In genomic region chr2:147843864-147844690, GRCh38 we compare ENCODE assay signal across 8 cellular contexts. TPM values are rescaled to one million over a fixed set of nuclear protein-coding genes. Genes with fewer than 3 reads are reported as not detected.
DNase-seq lines count a peak whose midpoint lies in the region; ATAC-seq and TF ChIP-seq lines count a peak whose summit lies in the region.

No MANE protein-coding gene starts in this region.

- TF ChIP-seq EP300 in Ishikawa (IDR thresholded peaks at IDR 0.05; ENCODE audit: borderline replicate concordance) = no peak; the same call in 1 of the 2 replicates

- peaks cover 0 to 7% (median 1%) of the 10 kb centered on the region in 4 donors for H3K4me1 ChIP-seq in Peyer's patch

- TF ChIP-seq RAD21 in Ishikawa (IDR thresholded peaks at IDR 0.05; ENCODE audit: low read depth) = no peak

- H3K4me3 Mint-ChIP-seq in naive B cell = peak overlapping the region; percentile 92 to 97 (median 95)

- peaks cover 27 to 44% (median 34%) of the 10 kb centered on the region in 3 donors for H3K27me3 Mint-ChIP-seq in naive B cell

- DNase-seq in DMS114 treated with DMSO at 0.1 percent for 48 hours (lab: John Stamatoyannopoulos, UW; ENCODE audit: unreplicated experiment) (peak; percentile 48), Peyer's patch (peak; percentile 76 to 96 (median 95)), fibroblast of gingiva (ENCODE audit: low read depth) (peak; percentile 90), naive B cell (peak; percentile 90)
- peak; percentile 78 to 82 for DNase-seq in activated T-helper 1 cell treated with anti-CD3 and anti-CD28 coated beads, Interleukin-2, amount 50 U/mL, for 16 hours (ENCODE audit: low read depth in 1 of 2, low spot score in 1 of 2)
- DNase-seq in stimulated activated CD8-positive, alpha-beta memory T cell treated with anti-CD3 and anti-CD28 coated beads, Interleukin-7, amount 100 ng/mL, for 4 hours (ENCODE audit: low read depth in 2 of 2) = peak; percentile 69 to 82

- no peaks in the 10 kb centered on the region for H3K9me3 Mint-ChIP-seq in naive B cell

- peaks cover 25 to 47% (median 26%) of the 10 kb centered on the region in 3 donors for H3K4me1 Mint-ChIP-seq in naive B cell

- H3K36me3 Mint-ChIP-seq in naive B cell = no peaks in the 10 kb centered on the region

- TF ChIP-seq CTCF in Peyer's patch (IDR thresholded peaks at IDR 0.05) = peak in 4 of 6 experiments; percentile 12 to 37 (median 32)

- H3K27ac Mint-ChIP-seq in naive B cell = peak overlapping the region in 5 of 6 donors; percentile 61 to 94 (median 84)

- peaks cover 0 to 5% (median 0%) of the 10 kb centered on the region in 4 donors for H3K9me3 ChIP-seq in Peyer's patch

- H3K36me3 ChIP-seq in Peyer's patch = no peaks in the 10 kb centered on the region

- no peaks in the 10 kb centered on the region for H3K27me3 ChIP-seq in Peyer's patch

- H3K4me3 ChIP-seq in Peyer's patch = peak overlapping the region; percentile 64 to 86 (median 68)

- peak; percentile 91 for ATAC-seq in GM21723 (IDR thresholded peaks at IDR 0.05; ENCODE audit: unreplicated experiment)
- peak; percentile 88 for ATAC-seq in naive B cell (ENCODE audit: low read depth in 2 of 2)

- peak; percentile 41 to 66 for TF ChIP-seq POLR2A in Peyer's patch (IDR thresholded peaks at IDR 0.05)

- H3K27ac ChIP-seq in Peyer's patch = peak overlapping the region; percentile 76 to 99 (median 94)

TF ChIP-seq in Ishikawa, 13 proteins besides CTCF, POLR2A, EP300 and RAD21:
- no peak for TF ChIP-seq CEBPB (IDR thresholded peaks at IDR 0.05)
- no peak for TF ChIP-seq NFIC (IDR thresholded peaks at IDR 0.05)
- peak; percentile 56 for TF ChIP-seq ZBTB7A (IDR thresholded peaks at IDR 0.05; ENCODE audit: low read depth)
- TF ChIP-seq TCF12 (IDR thresholded peaks at IDR 0.05; ENCODE audit: low read depth) = no peak
- TF ChIP-seq TAF1 (IDR thresholded peaks at IDR 0.05; ENCODE audit: low read depth) = peak; percentile 45
- TF ChIP-seq MAX (IDR thresholded peaks at IDR 0.05) = peak; percentile 33; the same call in 1 of the 2 replicates

RNA-seq across cellular contexts. Expression of gene ACVR2A, which starts 0.8 kb away (rescaled TPM):
- total RNA-seq in Peyer's patch = 10 to 100 TPM; 29.2 to 41.3 (median 39.2) TPM
- polyA plus RNA-seq in naive B cell (ENCODE audit: low read depth in 6 of 6) = 1 to 10 TPM in 5 of 6 donors, under 1 TPM in 1; 0.32 to 3.6 (median 1.7) TPM

Comparison
In these comparisons a context has a peak if more than half of its experiments do, and no peak if none do; other contexts are left out.
1. Peak in every context shown above with its lines: DNase-seq, ATAC-seq, H3K4me3 ChIP-seq and H3K27ac ChIP-seq.